ENCODE assay signal across 28 cellular contexts in genomic region chr2:216021768-216022167, GRCh38. TPM values are rescaled to one million over a fixed set of nuclear protein-coding genes. Genes with fewer than 3 reads are reported as not detected.
"Had no signal": no experiment of that assay in that cellular context is flagged by ENCODE, and none has a peak within 500 bp of the region (broad histone marks: within the 10 kb centered on the region; RNA-seq: fewer than 3 reads in every experiment).

No MANE protein-coding gene starts in this region.

- DNase-seq: colonic mucosa; cortex of kidney; dermis blood vessel endothelial cell; dorsolateral prefrontal cortex; effector CD4-positive, alpha-beta T cell; effector CD8-positive, alpha-beta T cell; effector memory CD4-positive, alpha-beta T cell; effector memory CD8-positive, alpha-beta T cell; endodermal cell; erythroblast; esophagus squamous epithelium; foreskin fibroblast; foreskin keratinocyte; foreskin melanocyte; gastrocnemius medialis; head of caudate nucleus; heart left ventricle; heart right ventricle had no signal

- ATAC-seq: effector memory CD8-positive, alpha-beta T cell; esophagus mucosa; foreskin keratinocyte; gastrocnemius medialis; gastroesophageal sphincter; heart left ventricle; heart right ventricle had no signal

- H3K9me3 Mint-ChIP-seq: dendritic cell treated with granulocyte-macrophage colony-stimulating factor and Interleukin-4, amounts not matched to agents 40 ng/mL and 50 ng/mL, for 4 days; effector memory CD8-positive, alpha-beta T cell; endodermal cell had no signal

- H3K9me3 ChIP-seq: colonic mucosa, esophagus muscularis mucosa, esophagus squamous epithelium, gastrocnemius medialis, gastroesophageal sphincter, heart left ventricle, heart right ventricle had no signal

- H3K27ac ChIP-seq: colonic mucosa, coronary artery, dorsolateral prefrontal cortex, epithelial cell of prostate, esophagus muscularis mucosa, esophagus squamous epithelium, foreskin keratinocyte, gastrocnemius medialis, gastroesophageal sphincter, heart left ventricle, heart right ventricle had no signal

- H3K4me3 ChIP-seq: colonic mucosa, coronary artery, dorsolateral prefrontal cortex, esophagus muscularis mucosa, esophagus squamous epithelium, gastrocnemius medialis, gastroesophageal sphincter, heart left ventricle, heart right ventricle had no signal

- H3K27me3 ChIP-seq: colonic mucosa, dorsolateral prefrontal cortex, esophagus muscularis mucosa, esophagus squamous epithelium, foreskin keratinocyte, gastrocnemius medialis, gastroesophageal sphincter, heart left ventricle, heart right ventricle had no signal

- H3K36me3 ChIP-seq: colonic mucosa, esophagus muscularis mucosa, esophagus squamous epithelium, gastrocnemius medialis, gastroesophageal sphincter, heart left ventricle, heart right ventricle had no signal

- H3K27ac Mint-ChIP-seq: dendritic cell treated with granulocyte-macrophage colony-stimulating factor and Interleukin-4, amounts not matched to agents 40 ng/mL and 50 ng/mL, for 4 days; effector memory CD8-positive, alpha-beta T cell; endodermal cell had no signal

- H3K4me1 ChIP-seq: colonic mucosa, esophagus muscularis mucosa, gastrocnemius medialis, gastroesophageal sphincter, heart left ventricle, heart right ventricle had no signal

- H3K4me1 Mint-ChIP-seq: endodermal cell had no signal

- FAIRE-seq: colon, endometrium, endothelial cell of umbilical vein, frontal cortex had no signal

- H3K4me3 Mint-ChIP-seq: dendritic cell treated with granulocyte-macrophage colony-stimulating factor and Interleukin-4, amounts not matched to agents 40 ng/mL and 50 ng/mL, for 4 days; effector memory CD8-positive, alpha-beta T cell; endodermal cell had no signal

- H3K27me3 Mint-ChIP-seq: dendritic cell treated with granulocyte-macrophage colony-stimulating factor and Interleukin-4, amounts not matched to agents 40 ng/mL and 50 ng/mL, for 4 days; effector memory CD8-positive, alpha-beta T cell had no signal

RNA-seq across cellular contexts. Expression of gene TMEM169, which starts 60.0 kb away (rescaled TPM):
- total RNA-seq: gastrocnemius medialis had no signal
- polyA plus RNA-seq: endothelial cell of umbilical vein had no signal
